ENCODE assay signal across 1 cellular context in genomic region chr9:12784461-12785250, GRCh38.
A peak's percentile ranks its signal among the peaks of the same experiment; 100 is the strongest.
TF ChIP-seq lines count a peak whose summit lies in the region.

No MANE protein-coding gene starts in this region.

TF ChIP-seq in HEK293, 187 proteins besides CTCF, POLR2A, EP300 and RAD21 (continued from another document and continues in another):
- TF ChIP-seq ZNF488 (tag by site-specific recombination; IDR thresholded peaks at IDR 0.05) (no peak), ZNF692 (tag by site-specific recombination; IDR thresholded peaks at IDR 0.05) (no peak), SCRT1 (tag by site-specific recombination; IDR thresholded peaks at IDR 0.05; ENCODE audit: borderline replicate concordance) (no peak), ZNF658 (tag by site-specific recombination; IDR thresholded peaks at IDR 0.05) (no peak), ZNF501 (tag by site-specific recombination; IDR thresholded peaks at IDR 0.05) (no peak), ZSCAN5A (tag by site-specific recombination; IDR thresholded peaks at IDR 0.05) (no peak), ZNF114 (tag by site-specific recombination; IDR thresholded peaks at IDR 0.05) (no peak), ZNF221 (tag by site-specific recombination; IDR thresholded peaks at IDR 0.05; ENCODE audit: borderline replicate concordance) (no peak), ZNF416 (tag by site-specific recombination; IDR thresholded peaks at IDR 0.05) (no peak), ZNF830 (tag by site-specific recombination; IDR thresholded peaks at IDR 0.05; ENCODE audit: low read depth) (no peak), ZIC2 (tag by site-specific recombination; IDR thresholded peaks at IDR 0.05) (no peak), PBX3 (CRISPR knock-in tag; IDR thresholded peaks at IDR 0.05) (no peak), ZNF37A (tag by site-specific recombination; IDR thresholded peaks at IDR 0.05) (no peak), KLF7 (tag by site-specific recombination; IDR thresholded peaks at IDR 0.05; ENCODE audit: borderline replicate concordance) (no peak), ZNF202 (tag by site-specific recombination; IDR thresholded peaks at IDR 0.05; ENCODE audit: borderline replicate concordance) (no peak), ZNF629 (tag by site-specific recombination; IDR thresholded peaks at IDR 0.05) (peak; percentile 79), ZNF785 (tag by site-specific recombination; IDR thresholded peaks at IDR 0.05) (no peak), ZNF112 (tag by site-specific recombination; IDR thresholded peaks at IDR 0.05) (no peak), ZNF610 (tag by site-specific recombination; IDR thresholded peaks at IDR 0.05; ENCODE audit: borderline replicate concordance) (no peak), ZNF792 (tag by site-specific recombination; IDR thresholded peaks at IDR 0.05) (no peak), IKZF3 (tag by site-specific recombination; IDR thresholded peaks at IDR 0.05) (no peak), FEZF1 (tag by site-specific recombination; IDR thresholded peaks at IDR 0.05) (peak; percentile 7; the same call in 1 of the 2 replicates), KLF10 (tag by site-specific recombination; IDR thresholded peaks at IDR 0.05) (no peak), ZNF398 (tag by site-specific recombination; IDR thresholded peaks at IDR 0.05) (peak; percentile 51), ZNF426 (tag by site-specific recombination; IDR thresholded peaks at IDR 0.05) (no peak), ZNF521 (tag by site-specific recombination; IDR thresholded peaks at IDR 0.05) (no peak), ZNF777 (tag by site-specific recombination; IDR thresholded peaks at IDR 0.05; ENCODE audit: borderline replicate concordance) (no peak), PRDM1 (tag by site-specific recombination; IDR thresholded peaks at IDR 0.05) (no peak), ZNF791 (tag by site-specific recombination; IDR thresholded peaks at IDR 0.05) (no peak), ZEB2 (tag by site-specific recombination; IDR thresholded peaks at IDR 0.05) (0 out of 2 replicates have a peak, but pooled peaks have one; percentile 36), ZNF513 (tag by site-specific recombination; IDR thresholded peaks at IDR 0.05) (no peak), ZNF274 (IDR thresholded peaks at IDR 0.05; ENCODE audit: low read length) (no peak), ZNF274 (tag by site-specific recombination; IDR thresholded peaks at IDR 0.05; ENCODE audit: borderline replicate concordance) (no peak), ZNF174 (tag by site-specific recombination; IDR thresholded peaks at IDR 0.05) (no peak), ZNF549 (tag by site-specific recombination; IDR thresholded peaks at IDR 0.05) (no peak), ZNF664 (tag by site-specific recombination; IDR thresholded peaks at IDR 0.05) (no peak), ZNF394 (tag by site-specific recombination; IDR thresholded peaks at IDR 0.05; ENCODE audit: borderline replicate concordance) (peak; percentile 40; the same call in 1 of the 2 replicates), TCF7L2 (IDR thresholded peaks at IDR 0.05; ENCODE audit: borderline replicate concordance, low read depth, low read length) (no peak), ZNF324 (tag by site-specific recombination; IDR thresholded peaks at IDR 0.05) (no peak)
- TF ChIP-seq, protein P1, sequence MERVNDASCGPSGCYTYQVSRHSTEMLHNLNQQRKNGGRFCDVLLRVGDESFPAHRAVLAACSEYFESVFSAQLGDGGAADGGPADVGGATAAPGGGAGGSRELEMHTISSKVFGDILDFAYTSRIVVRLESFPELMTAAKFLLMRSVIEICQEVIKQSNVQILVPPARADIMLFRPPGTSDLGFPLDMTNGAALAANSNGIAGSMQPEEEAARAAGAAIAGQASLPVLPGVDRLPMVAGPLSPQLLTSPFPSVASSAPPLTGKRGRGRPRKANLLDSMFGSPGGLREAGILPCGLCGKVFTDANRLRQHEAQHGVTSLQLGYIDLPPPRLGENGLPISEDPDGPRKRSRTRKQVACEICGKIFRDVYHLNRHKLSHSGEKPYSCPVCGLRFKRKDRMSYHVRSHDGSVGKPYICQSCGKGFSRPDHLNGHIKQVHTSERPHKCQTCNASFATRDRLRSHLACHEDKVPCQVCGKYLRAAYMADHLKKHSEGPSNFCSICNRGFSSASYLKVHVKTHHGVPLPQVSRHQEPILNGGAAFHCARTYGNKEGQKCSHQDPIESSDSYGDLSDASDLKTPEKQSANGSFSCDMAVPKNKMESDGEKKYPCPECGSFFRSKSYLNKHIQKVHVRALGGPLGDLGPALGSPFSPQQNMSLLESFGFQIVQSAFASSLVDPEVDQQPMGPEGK (tag by site-specific recombination; IDR thresholded peaks at IDR 0.05), result 0 out of 2 replicates have a peak, but pooled peaks have one; percentile 21
- TF ChIP-seq, protein P2, sequence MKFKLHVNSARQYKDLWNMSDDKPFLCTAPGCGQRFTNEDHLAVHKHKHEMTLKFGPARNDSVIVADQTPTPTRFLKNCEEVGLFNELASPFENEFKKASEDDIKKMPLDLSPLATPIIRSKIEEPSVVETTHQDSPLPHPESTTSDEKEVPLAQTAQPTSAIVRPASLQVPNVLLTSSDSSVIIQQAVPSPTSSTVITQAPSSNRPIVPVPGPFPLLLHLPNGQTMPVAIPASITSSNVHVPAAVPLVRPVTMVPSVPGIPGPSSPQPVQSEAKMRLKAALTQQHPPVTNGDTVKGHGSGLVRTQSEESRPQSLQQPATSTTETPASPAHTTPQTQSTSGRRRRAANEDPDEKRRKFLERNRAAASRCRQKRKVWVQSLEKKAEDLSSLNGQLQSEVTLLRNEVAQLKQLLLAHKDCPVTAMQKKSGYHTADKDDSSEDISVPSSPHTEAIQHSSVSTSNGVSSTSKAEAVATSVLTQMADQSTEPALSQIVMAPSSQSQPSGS (tag by site-specific recombination; IDR thresholded peaks at IDR 0.05; ENCODE audit: low read depth), result no peak
- TF ChIP-seq, protein P3, sequence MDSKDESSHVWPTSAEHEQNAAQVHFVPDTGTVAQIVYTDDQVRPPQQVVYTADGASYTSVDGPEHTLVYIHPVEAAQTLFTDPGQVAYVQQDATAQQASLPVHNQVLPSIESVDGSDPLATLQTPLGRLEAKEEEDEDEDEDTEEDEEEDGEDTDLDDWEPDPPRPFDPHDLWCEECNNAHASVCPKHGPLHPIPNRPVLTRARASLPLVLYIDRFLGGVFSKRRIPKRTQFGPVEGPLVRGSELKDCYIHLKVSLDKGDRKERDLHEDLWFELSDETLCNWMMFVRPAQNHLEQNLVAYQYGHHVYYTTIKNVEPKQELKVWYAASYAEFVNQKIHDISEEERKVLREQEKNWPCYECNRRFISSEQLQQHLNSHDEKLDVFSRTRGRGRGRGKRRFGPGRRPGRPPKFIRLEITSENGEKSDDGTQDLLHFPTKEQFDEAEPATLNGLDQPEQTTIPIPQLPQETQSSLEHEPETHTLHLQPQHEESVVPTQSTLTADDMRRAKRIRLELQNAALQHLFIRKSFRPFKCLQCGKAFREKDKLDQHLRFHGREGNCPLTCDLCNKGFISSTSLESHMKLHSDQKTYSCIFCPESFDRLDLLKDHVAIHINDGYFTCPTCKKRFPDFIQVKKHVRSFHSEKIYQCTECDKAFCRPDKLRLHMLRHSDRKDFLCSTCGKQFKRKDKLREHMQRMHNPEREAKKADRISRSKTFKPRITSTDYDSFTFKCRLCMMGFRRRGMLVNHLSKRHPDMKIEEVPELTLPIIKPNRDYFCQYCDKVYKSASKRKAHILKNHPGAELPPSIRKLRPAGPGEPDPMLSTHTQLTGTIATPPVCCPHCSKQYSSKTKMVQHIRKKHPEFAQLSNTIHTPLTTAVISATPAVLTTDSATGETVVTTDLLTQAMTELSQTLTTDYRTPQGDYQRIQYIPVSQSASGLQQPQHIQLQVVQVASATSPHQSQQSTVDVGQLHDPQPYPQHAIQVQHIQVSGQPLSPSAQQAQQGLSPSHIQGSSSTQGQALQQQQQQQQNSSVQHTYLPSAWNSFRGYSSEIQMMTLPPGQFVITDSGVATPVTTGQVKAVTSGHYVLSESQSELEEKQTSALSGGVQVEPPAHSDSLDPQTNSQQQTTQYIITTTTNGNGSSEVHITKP (tag by site-specific recombination; IDR thresholded peaks at IDR 0.05), result peak; percentile 52
- TF ChIP-seq, protein P4, sequence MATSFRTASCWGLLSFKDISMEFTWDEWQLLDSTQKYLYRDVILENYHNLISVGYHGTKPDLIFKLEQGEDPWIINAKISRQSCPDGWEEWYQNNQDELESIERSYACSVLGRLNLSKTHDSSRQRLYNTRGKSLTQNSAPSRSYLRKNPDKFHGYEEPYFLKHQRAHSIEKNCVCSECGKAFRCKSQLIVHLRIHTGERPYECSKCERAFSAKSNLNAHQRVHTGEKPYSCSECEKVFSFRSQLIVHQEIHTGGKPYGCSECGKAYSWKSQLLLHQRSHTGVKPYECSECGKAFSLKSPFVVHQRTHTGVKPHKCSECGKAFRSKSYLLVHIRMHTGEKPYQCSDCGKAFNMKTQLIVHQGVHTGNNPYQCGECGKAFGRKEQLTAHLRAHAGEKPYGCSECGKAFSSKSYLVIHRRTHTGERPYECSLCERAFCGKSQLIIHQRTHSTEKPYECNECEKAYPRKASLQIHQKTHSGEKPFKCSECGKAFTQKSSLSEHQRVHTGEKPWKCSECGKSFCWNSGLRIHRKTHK (tag by site-specific recombination; IDR thresholded peaks at IDR 0.05), result no peak
- TF ChIP-seq, protein P5, sequence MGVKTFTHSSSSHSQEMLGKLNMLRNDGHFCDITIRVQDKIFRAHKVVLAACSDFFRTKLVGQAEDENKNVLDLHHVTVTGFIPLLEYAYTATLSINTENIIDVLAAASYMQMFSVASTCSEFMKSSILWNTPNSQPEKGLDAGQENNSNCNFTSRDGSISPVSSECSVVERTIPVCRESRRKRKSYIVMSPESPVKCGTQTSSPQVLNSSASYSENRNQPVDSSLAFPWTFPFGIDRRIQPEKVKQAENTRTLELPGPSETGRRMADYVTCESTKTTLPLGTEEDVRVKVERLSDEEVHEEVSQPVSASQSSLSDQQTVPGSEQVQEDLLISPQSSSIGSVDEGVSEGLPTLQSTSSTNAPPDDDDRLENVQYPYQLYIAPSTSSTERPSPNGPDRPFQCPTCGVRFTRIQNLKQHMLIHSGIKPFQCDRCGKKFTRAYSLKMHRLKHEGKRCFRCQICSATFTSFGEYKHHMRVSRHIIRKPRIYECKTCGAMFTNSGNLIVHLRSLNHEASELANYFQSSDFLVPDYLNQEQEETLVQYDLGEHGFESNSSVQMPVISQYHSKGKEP (tag by site-specific recombination; IDR thresholded peaks at IDR 0.05), result no peak
